ENCODE assay signal across 1 cellular context in the genomic region with DNA sequence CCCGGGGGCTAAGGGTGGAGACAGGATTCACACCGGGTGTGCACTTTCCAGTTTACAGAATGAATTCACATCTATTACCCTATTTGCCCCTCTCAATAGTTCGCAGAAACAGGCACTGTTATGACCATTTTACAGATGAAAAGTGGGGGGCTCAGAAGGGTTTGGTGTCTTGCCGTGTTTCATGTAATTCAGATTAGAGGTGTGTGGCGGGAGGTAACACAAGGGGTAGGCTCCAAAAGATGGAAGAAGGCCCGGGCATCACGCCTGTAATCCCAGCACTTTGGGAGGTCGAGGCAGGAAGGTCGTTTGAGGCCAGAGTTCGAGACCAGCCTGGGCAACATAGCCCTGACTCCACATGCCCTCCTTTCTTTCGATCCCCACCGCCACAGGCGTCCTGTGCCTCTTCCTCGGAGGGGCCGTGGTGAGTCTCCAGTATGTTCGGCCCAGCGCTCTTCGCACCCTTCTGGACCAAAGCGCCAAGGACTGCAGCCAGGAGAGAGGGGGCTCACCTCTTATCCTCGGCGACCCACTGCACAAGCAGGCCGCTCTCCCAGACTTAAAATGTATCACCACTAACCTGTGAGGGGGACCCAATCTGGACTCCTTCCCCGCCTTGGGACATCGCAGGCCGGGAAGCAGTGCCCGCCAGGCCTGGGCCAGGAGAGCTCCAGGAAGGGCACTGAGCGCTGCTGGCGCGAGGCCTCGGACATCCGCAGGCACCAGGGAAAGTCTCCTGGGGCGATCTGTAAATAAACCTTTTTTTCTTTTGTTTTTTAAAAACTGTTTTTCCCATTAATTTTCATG.
A peak's percentile ranks its signal among the peaks of the same experiment; 100 is the strongest.
TF ChIP-seq lines count a peak whose summit lies in the region.

No MANE protein-coding gene starts in this region.

TF ChIP-seq in HepG2, 621 proteins besides CTCF, POLR2A, EP300 and RAD21:
- no peak for TF ChIP-seq ZNF33B (CRISPR knock-in tag; IDR thresholded peaks at IDR 0.05)
- no peak for TF ChIP-seq ZEB1 (IDR thresholded peaks at IDR 0.05; ENCODE audit: insufficient replicate concordance, low read depth)
- TF ChIP-seq NFKB2 (CRISPR knock-in tag; IDR thresholded peaks at IDR 0.05; ENCODE audit: borderline replicate concordance), result 0 out of 2 replicates have a peak, but pooled peaks have one; percentile 53
- 0 out of 2 replicates have a peak, but pooled peaks have one; percentile 41 for TF ChIP-seq ZNF766 (CRISPR knock-in tag; IDR thresholded peaks at IDR 0.05; ENCODE audit: borderline replicate concordance)
- TF ChIP-seq GTF2F1 (IDR thresholded peaks at IDR 0.05; ENCODE audit: low read length), result no peak
- 0 out of 2 replicates have a peak, but pooled peaks have one; percentile 34 for TF ChIP-seq KDM5B (CRISPR knock-in tag; IDR thresholded peaks at IDR 0.05; ENCODE audit: borderline replicate concordance)
